Comparison of ENCODE assay signal across 8 cellular contexts in genomic region chr19:48362716-48363499, GRCh38. TPM values are rescaled to one million over a fixed set of nuclear protein-coding genes. Genes with fewer than 3 reads are reported as not detected.
DNase-seq lines count a peak whose midpoint lies in the region; ATAC-seq and TF ChIP-seq lines count a peak whose summit lies in the region.

No MANE protein-coding gene starts in this region.

- BruUV-seq in OCI-LY7 (replicated peaks; lab: Mats Ljungman, UMichigan), result no TSS peak

- 0 out of 2 replicates have a peak, but pooled peaks have one; percentile 17 for TF ChIP-seq CTCF in OCI-LY7 (conservative IDR thresholded peaks at IDR 0.05; ENCODE audit: low read length)

- H3K4me1 ChIP-seq in OCI-LY7 (ENCODE audit: insufficient read depth, low read length, poor library complexity, severe bottlenecking), result peaks cover 16% of the 10 kb centered on the region

- no peaks in the 10 kb centered on the region for H3K9me2 ChIP-seq in OCI-LY7 (ENCODE audit: insufficient read depth, low read length)

- ATAC-seq in GM21515 (IDR thresholded peaks at IDR 0.05; ENCODE audit: unreplicated experiment), result peak; percentile 45

- H3K9me3 ChIP-seq in OCI-LY7 (ENCODE audit: low read length), result no peaks in the 10 kb centered on the region

- peak overlapping the region; percentile 82 for H3K27ac ChIP-seq in OCI-LY7 (ENCODE audit: low read depth, low read length, poor library complexity, severe bottlenecking)

- peak overlapping the region; percentile 76 for H2AFZ ChIP-seq in OCI-LY7 (ENCODE audit: low read length)

- H3K79me2 ChIP-seq in OCI-LY7 (ENCODE audit: insufficient read depth, low read depth, low read length), result 0 out of 2 replicates have a peak, but pooled peaks cover 3% of the 10 kb centered on the region

- CTCF ChIA-PET in OCI-LY7 (lab: Charles Lee; ENCODE audit: unreplicated experiment), result no interaction called here

- in situ Hi-C loops in Caki2 (cut with HindIII; ENCODE audit: low pct_unique_long_range_greater_than_20kb, low sequenced_read_pairs), result no loop called here

- intact Hi-C loops in OCI-LY7 (cut with micrococcal nuclease; ENCODE audit: unreplicated experiment), result no loop called here

- peak overlapping the region; percentile 90 for H3K4me2 ChIP-seq in OCI-LY7 (ENCODE audit: low read length)

- peak overlapping the region; percentile 81 for H3K4me3 ChIP-seq in OCI-LY7 (ENCODE audit: low read depth, low read length, poor library complexity, severe bottlenecking)

- H4K20me1 ChIP-seq in OCI-LY7 (ENCODE audit: insufficient read depth, low read length), result no peaks in the 10 kb centered on the region

- DNase-seq in Caki2 (ENCODE audit: low read depth) (peak; percentile 97), HuH-7.5 (ENCODE audit: low spot score) (peak; percentile 90), OCI-LY7 (ENCODE audit: low spot score) (peak; percentile 94), activated T-cell treated with anti-CD3 and anti-CD28 coated beads for 4 hours (peak; percentile 79), epidermal melanocyte (ENCODE audit: insufficient read length, low spot score) (peak; percentile 91), midbrain (lab: John Stamatoyannopoulos, UW) (peak; percentile 93)
- peak; percentile 87 to 88 for DNase-seq in stimulated activated CD8-positive, alpha-beta memory T cell treated with anti-CD3 and anti-CD28 coated beads, Interleukin-15, amount 100 ng/mL, for 48 hours (ENCODE audit: low read depth in 2 of 2)

- peaks cover 5% of the 10 kb centered on the region; the same call in 1 of the 2 replicates for H3K36me3 ChIP-seq in OCI-LY7 (ENCODE audit: insufficient read depth, low read length)

- POLR2A ChIA-PET in OCI-LY7 (lab: Charles Lee), result interaction anchor here (0.5 to 2.4 kb wide), 5 partner anchors 30 to 218 kb away, joined by 3 to 16 read pairs (median 4); no protein-coding TSS in a partner anchor

RNA-seq across cellular contexts. Expression of gene TMEM143, which starts 0.8 kb away (rescaled TPM):
- total RNA-seq in Caki2 (2014; rRNA removed; shearing (Covaris generic); ENCODE audit: low replicate concordance), result 7.6 and 12.2 TPM in 2 replicates
- total RNA-seq in OCI-LY7 (2014; rRNA removed; shearing (Covaris generic)), result 18.2 and 31.1 TPM in 2 replicates
- total RNA-seq in OCI-LY7 (2022), result 31.4 and 37.9 TPM in 2 replicates

RNA-seq across cellular contexts. Expression of gene SYNGR4, which starts 1.3 kb away (rescaled TPM):
- 0.20 TPM in 1 of 2 replicates, not detected in the other for total RNA-seq in Caki2 (2014; rRNA removed; shearing (Covaris generic); ENCODE audit: low replicate concordance)
- 0.38 and 0.51 TPM in 2 replicates for total RNA-seq in OCI-LY7 (2014; rRNA removed; shearing (Covaris generic))
- total RNA-seq in OCI-LY7 (2022), result 1.0 and 1.2 TPM in 2 replicates

RNA-seq across cellular contexts. Expression of gene KDELR1, which starts 28.4 kb away (rescaled TPM):
- total RNA-seq in Caki2 (2014; rRNA removed; shearing (Covaris generic); ENCODE audit: low replicate concordance), result 119 and 155 TPM in 2 replicates
- 26.2 and 38.8 TPM in 2 replicates for total RNA-seq in OCI-LY7 (2014; rRNA removed; shearing (Covaris generic))
- 63.8 and 74.0 TPM in 2 replicates for total RNA-seq in OCI-LY7 (2022)

RNA-seq across cellular contexts. Expression of gene GRIN2D, which starts 30.6 kb away (rescaled TPM):
- 0.34 TPM in 1 of 2 replicates, not detected in the other for total RNA-seq in Caki2 (2014; rRNA removed; shearing (Covaris generic); ENCODE audit: low replicate concordance)
- total RNA-seq in OCI-LY7 (2014; rRNA removed; shearing (Covaris generic)), result not detected in 2 replicates
- 0.06 and 0.11 TPM in 2 replicates for total RNA-seq in OCI-LY7 (2022)

RNA-seq across cellular contexts. Expression of gene EMP3, which starts 37.6 kb away (rescaled TPM):
- 119 and 124 TPM in 2 replicates for total RNA-seq in Caki2 (2014; rRNA removed; shearing (Covaris generic); ENCODE audit: low replicate concordance)
- total RNA-seq in OCI-LY7 (2014; rRNA removed; shearing (Covaris generic)), result 14.5 and 33.8 TPM in 2 replicates
- total RNA-seq in OCI-LY7 (2022), result 21.1 and 23.1 TPM in 2 replicates

Comparison
In these comparisons a context has a peak if more than half of its experiments do, and no peak if none do; other contexts are left out.
1. Peak in every context shown above with its lines: DNase-seq, ATAC-seq, H3K4me3 ChIP-seq and H3K27ac ChIP-seq.